Comparison of ENCODE assay signal across 1 cellular context in the genomic region with DNA sequence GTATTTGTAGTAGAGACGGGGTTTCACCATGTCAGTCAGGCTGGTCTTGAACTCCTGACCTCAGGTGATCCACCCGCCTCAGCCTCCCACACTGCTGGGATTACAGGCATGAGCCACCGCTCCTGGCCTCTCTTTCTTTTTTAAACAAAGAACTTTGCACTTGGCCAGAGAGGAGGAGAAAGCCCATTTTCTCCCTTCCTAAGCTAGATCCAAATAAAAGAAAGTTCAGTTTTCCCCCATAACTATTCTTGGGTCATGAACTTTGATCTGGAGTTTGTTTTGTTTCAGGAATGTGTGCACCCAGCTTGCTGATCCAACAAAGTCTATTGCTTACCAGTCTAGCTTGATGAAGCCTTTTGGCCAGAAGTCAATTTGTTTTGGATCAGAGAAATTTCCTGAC.
TF ChIP-seq lines count a peak whose summit lies in the region.

No MANE protein-coding gene starts in this region.

TF ChIP-seq in HepG2, 621 proteins besides CTCF, POLR2A, EP300 and RAD21 (continued from another document and continues in another):
- TF ChIP-seq, protein P1, sequence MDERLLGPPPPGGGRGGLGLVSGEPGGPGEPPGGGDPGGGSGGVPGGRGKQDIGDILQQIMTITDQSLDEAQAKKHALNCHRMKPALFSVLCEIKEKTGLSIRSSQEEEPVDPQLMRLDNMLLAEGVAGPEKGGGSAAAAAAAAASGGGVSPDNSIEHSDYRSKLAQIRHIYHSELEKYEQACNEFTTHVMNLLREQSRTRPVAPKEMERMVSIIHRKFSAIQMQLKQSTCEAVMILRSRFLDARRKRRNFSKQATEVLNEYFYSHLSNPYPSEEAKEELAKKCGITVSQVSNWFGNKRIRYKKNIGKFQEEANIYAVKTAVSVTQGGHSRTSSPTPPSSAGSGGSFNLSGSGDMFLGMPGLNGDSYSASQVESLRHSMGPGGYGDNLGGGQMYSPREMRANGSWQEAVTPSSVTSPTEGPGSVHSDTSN (CRISPR knock-in tag; IDR thresholded peaks at IDR 0.05) = no peak
- TF ChIP-seq, protein P2, sequence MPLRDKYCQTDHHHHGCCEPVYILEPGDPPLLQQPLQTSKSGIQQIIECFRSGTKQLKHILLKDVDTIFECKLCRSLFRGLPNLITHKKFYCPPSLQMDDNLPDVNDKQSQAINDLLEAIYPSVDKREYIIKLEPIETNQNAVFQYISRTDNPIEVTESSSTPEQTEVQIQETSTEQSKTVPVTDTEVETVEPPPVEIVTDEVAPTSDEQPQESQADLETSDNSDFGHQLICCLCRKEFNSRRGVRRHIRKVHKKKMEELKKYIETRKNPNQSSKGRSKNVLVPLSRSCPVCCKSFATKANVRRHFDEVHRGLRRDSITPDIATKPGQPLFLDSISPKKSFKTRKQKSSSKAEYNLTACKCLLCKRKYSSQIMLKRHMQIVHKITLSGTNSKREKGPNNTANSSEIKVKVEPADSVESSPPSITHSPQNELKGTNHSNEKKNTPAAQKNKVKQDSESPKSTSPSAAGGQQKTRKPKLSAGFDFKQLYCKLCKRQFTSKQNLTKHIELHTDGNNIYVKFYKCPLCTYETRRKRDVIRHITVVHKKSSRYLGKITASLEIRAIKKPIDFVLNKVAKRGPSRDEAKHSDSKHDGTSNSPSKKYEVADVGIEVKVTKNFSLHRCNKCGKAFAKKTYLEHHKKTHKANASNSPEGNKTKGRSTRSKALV (CRISPR knock-in tag; IDR thresholded peaks at IDR 0.05) = no peak
- TF ChIP-seq SNAI1 (CRISPR knock-in tag; IDR thresholded peaks at IDR 0.05; ENCODE audit: borderline replicate concordance) = no peak
- TF ChIP-seq FOXA1 (IDR thresholded peaks at IDR 0.05) = no peak
- peak; percentile 13; the same call in 1 of the 2 replicates for TF ChIP-seq FOXA1 (CRISPR knock-in tag; IDR thresholded peaks at IDR 0.05)
- peak; percentile 34; the same call in 1 of the 2 replicates for TF ChIP-seq MAX (IDR thresholded peaks at IDR 0.05)
- peak; percentile 90; the same call in 1 of the 2 replicates for TF ChIP-seq PHF21A (CRISPR knock-in tag; IDR thresholded peaks at IDR 0.05)
- no peak for TF ChIP-seq ZNF7 (CRISPR knock-in tag; IDR thresholded peaks at IDR 0.05)
- TF ChIP-seq SOX5 (CRISPR knock-in tag; IDR thresholded peaks at IDR 0.05; ENCODE audit: borderline replicate concordance) = peak; percentile 94
- no peak for TF ChIP-seq ELF1 (CRISPR knock-in tag; IDR thresholded peaks at IDR 0.05)
- TF ChIP-seq, protein P3, sequence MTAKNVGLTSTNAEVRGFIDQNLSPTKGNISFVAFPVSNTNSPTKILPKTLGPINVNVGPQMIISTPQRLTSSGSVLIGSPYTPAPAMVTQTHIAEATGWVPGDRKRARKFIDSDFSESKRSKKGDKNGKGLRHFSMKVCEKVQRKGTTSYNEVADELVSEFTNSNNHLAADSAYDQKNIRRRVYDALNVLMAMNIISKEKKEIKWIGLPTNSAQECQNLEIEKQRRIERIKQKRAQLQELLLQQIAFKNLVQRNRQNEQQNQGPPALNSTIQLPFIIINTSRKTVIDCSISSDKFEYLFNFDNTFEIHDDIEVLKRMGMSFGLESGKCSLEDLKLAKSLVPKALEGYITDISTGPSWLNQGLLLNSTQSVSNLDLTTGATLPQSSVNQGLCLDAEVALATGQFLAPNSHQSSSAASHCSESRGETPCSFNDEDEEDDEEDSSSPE (CRISPR knock-in tag; IDR thresholded peaks at IDR 0.05) = peak; percentile 17; the same call in 1 of the 2 replicates
- 0 out of 2 replicates have a peak, but pooled peaks have one; percentile 62 for TF ChIP-seq ZNF343 (CRISPR knock-in tag; IDR thresholded peaks at IDR 0.05)
- no peak for TF ChIP-seq SRSF9 (IDR thresholded peaks at IDR 0.05; ENCODE audit: borderline replicate concordance, insufficient read depth, low read depth, low read length, poor library complexity, severe bottlenecking)
- no peak for TF ChIP-seq CREB1 (IDR thresholded peaks at IDR 0.05)
- peak; percentile 47; the same call in 1 of the 2 replicates for TF ChIP-seq CREB1 (CRISPR knock-in tag; IDR thresholded peaks at IDR 0.05)
- TF ChIP-seq, protein P4, sequence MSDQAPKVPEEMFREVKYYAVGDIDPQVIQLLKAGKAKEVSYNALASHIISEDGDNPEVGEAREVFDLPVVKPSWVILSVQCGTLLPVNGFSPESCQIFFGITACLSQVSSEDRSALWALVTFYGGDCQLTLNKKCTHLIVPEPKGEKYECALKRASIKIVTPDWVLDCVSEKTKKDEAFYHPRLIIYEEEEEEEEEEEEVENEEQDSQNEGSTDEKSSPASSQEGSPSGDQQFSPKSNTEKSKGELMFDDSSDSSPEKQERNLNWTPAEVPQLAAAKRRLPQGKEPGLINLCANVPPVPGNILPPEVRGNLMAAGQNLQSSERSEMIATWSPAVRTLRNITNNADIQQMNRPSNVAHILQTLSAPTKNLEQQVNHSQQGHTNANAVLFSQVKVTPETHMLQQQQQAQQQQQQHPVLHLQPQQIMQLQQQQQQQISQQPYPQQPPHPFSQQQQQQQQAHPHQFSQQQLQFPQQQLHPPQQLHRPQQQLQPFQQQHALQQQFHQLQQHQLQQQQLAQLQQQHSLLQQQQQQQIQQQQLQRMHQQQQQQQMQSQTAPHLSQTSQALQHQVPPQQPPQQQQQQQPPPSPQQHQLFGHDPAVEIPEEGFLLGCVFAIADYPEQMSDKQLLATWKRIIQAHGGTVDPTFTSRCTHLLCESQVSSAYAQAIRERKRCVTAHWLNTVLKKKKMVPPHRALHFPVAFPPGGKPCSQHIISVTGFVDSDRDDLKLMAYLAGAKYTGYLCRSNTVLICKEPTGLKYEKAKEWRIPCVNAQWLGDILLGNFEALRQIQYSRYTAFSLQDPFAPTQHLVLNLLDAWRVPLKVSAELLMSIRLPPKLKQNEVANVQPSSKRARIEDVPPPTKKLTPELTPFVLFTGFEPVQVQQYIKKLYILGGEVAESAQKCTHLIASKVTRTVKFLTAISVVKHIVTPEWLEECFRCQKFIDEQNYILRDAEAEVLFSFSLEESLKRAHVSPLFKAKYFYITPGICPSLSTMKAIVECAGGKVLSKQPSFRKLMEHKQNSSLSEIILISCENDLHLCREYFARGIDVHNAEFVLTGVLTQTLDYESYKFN (CRISPR knock-in tag; conservative IDR thresholded peaks at IDR 0.05) = peak; percentile 91
- peak; percentile 78; the same call in 1 of the 2 replicates for TF ChIP-seq ZFP1 (CRISPR knock-in tag; IDR thresholded peaks at IDR 0.05)
- TF ChIP-seq PRMT3 (CRISPR knock-in tag; IDR thresholded peaks at IDR 0.05; ENCODE audit: borderline replicate concordance, low read depth) = no peak
- peak; percentile 92 for TF ChIP-seq TEAD3 (CRISPR knock-in tag; optimal IDR thresholded peaks at IDR 0.05; ENCODE audit: borderline replicate concordance)
- TF ChIP-seq, protein P5, sequence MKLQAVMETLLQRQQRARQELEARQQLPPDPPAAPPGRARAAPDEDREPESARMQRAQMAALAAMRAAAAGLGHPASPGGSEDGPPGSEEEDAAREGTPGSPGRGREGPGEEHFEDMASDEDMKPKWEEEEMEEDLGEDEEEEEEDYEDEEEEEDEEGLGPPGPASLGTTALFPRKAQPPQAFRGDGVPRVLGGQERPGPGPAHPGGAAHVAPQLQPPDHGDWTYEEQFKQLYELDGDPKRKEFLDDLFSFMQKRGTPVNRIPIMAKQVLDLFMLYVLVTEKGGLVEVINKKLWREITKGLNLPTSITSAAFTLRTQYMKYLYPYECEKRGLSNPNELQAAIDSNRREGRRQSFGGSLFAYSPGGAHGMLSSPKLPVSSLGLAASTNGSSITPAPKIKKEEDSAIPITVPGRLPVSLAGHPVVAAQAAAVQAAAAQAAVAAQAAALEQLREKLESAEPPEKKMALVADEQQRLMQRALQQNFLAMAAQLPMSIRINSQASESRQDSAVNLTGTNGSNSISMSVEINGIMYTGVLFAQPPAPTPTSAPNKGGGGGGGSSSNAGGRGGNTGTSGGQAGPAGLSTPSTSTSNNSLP (IDR thresholded peaks at IDR 0.05; ENCODE audit: low read depth, low read length) = peak; percentile 53
- TF ChIP-seq NBN (conservative IDR thresholded peaks at IDR 0.05) = no peak
- peak; percentile 72; the same call in 1 of the 2 replicates for TF ChIP-seq DPF2 (CRISPR knock-in tag; IDR thresholded peaks at IDR 0.05; ENCODE audit: borderline replicate concordance, low read depth)
- no peak for TF ChIP-seq HMGA1 (CRISPR knock-in tag; conservative IDR thresholded peaks at IDR 0.05)
- peak; percentile 37; the same call in 1 of the 2 replicates for TF ChIP-seq KAT8 (CRISPR knock-in tag; IDR thresholded peaks at IDR 0.05)
- TF ChIP-seq ISL2 (CRISPR knock-in tag; IDR thresholded peaks at IDR 0.05) = 0 out of 2 replicates have a peak, but pooled peaks have one; percentile 30
- no peak for TF ChIP-seq ZSCAN22 (CRISPR knock-in tag; IDR thresholded peaks at IDR 0.05)
- TF ChIP-seq RFX1 (IDR thresholded peaks at IDR 0.05) = no peak
- TF ChIP-seq ZNF556 (CRISPR knock-in tag; IDR thresholded peaks at IDR 0.05; ENCODE audit: borderline replicate concordance) = peak; percentile 76; the same call in 1 of the 2 replicates
- 0 out of 2 replicates have a peak, but pooled peaks have one; percentile 47 for TF ChIP-seq BORCS8-MEF2B (CRISPR knock-in tag; IDR thresholded peaks at IDR 0.05)
- TF ChIP-seq FIP1L1 (IDR thresholded peaks at IDR 0.05; ENCODE audit: borderline replicate concordance, insufficient read depth, low read depth, low read length) = no peak
- TF ChIP-seq ESRRA (CRISPR knock-in tag; IDR thresholded peaks at IDR 0.05; ENCODE audit: low read depth) = peak; percentile 48; the same call in 1 of the 2 replicates
- 0 out of 2 replicates have a peak, but pooled peaks have one; percentile 25 for TF ChIP-seq ZNF709 (CRISPR knock-in tag; IDR thresholded peaks at IDR 0.05)
- TF ChIP-seq DDIT3 (CRISPR knock-in tag; IDR thresholded peaks at IDR 0.05) = no peak
- peak; percentile 51; the same call in 1 of the 2 replicates for TF ChIP-seq CBFB (CRISPR knock-in tag; IDR thresholded peaks at IDR 0.05)
- TF ChIP-seq, protein P6, sequence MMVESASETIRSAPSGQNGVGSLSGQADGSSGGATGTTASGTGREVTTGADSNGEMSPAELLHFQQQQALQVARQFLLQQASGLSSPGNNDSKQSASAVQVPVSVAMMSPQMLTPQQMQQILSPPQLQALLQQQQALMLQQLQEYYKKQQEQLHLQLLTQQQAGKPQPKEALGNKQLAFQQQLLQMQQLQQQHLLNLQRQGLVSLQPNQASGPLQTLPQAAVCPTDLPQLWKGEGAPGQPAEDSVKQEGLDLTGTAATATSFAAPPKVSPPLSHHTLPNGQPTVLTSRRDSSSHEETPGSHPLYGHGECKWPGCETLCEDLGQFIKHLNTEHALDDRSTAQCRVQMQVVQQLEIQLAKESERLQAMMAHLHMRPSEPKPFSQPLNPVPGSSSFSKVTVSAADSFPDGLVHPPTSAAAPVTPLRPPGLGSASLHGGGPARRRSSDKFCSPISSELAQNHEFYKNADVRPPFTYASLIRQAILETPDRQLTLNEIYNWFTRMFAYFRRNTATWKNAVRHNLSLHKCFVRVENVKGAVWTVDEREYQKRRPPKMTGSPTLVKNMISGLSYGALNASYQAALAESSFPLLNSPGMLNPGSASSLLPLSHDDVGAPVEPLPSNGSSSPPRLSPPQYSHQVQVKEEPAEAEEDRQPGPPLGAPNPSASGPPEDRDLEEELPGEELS (CRISPR knock-in tag; IDR thresholded peaks at IDR 0.05) = peak; percentile 81
- 0 out of 2 replicates have a peak, but pooled peaks have one; percentile 33 for TF ChIP-seq TARDBP (CRISPR knock-in tag; IDR thresholded peaks at IDR 0.05)
- TF ChIP-seq KDM6A (CRISPR knock-in tag; IDR thresholded peaks at IDR 0.05; ENCODE audit: low read depth) = peak; percentile 64
- TF ChIP-seq, protein P7, sequence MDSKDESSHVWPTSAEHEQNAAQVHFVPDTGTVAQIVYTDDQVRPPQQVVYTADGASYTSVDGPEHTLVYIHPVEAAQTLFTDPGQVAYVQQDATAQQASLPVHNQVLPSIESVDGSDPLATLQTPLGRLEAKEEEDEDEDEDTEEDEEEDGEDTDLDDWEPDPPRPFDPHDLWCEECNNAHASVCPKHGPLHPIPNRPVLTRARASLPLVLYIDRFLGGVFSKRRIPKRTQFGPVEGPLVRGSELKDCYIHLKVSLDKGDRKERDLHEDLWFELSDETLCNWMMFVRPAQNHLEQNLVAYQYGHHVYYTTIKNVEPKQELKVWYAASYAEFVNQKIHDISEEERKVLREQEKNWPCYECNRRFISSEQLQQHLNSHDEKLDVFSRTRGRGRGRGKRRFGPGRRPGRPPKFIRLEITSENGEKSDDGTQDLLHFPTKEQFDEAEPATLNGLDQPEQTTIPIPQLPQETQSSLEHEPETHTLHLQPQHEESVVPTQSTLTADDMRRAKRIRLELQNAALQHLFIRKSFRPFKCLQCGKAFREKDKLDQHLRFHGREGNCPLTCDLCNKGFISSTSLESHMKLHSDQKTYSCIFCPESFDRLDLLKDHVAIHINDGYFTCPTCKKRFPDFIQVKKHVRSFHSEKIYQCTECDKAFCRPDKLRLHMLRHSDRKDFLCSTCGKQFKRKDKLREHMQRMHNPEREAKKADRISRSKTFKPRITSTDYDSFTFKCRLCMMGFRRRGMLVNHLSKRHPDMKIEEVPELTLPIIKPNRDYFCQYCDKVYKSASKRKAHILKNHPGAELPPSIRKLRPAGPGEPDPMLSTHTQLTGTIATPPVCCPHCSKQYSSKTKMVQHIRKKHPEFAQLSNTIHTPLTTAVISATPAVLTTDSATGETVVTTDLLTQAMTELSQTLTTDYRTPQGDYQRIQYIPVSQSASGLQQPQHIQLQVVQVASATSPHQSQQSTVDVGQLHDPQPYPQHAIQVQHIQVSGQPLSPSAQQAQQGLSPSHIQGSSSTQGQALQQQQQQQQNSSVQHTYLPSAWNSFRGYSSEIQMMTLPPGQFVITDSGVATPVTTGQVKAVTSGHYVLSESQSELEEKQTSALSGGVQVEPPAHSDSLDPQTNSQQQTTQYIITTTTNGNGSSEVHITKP (CRISPR knock-in tag; IDR thresholded peaks at IDR 0.05; ENCODE audit: low read depth) = 0 out of 2 replicates have a peak, but pooled peaks have one; percentile 29
- TF ChIP-seq ZMYM3 (CRISPR knock-in tag; IDR thresholded peaks at IDR 0.05) = peak; percentile 94
- 0 out of 2 replicates have a peak, but pooled peaks have one; percentile 49 for TF ChIP-seq ZNF510 (CRISPR knock-in tag; IDR thresholded peaks at IDR 0.05; ENCODE audit: low read depth)
- TF ChIP-seq, protein P8, sequence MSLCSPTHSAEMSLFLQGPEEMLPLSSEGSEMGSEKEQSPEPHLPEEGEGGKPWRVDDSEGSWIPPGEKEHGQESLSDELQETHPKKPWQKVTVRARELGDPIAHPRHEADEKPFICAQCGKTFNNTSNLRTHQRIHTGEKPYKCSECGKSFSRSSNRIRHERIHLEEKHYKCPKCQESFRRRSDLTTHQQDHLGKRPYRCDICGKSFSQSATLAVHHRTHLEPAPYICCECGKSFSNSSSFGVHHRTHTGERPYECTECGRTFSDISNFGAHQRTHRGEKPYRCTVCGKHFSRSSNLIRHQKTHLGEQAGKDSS (CRISPR knock-in tag; IDR thresholded peaks at IDR 0.05; ENCODE audit: borderline replicate concordance, low read depth) = no peak
- TF ChIP-seq ZNF30 (CRISPR knock-in tag; IDR thresholded peaks at IDR 0.05) = no peak
- peak; percentile 32 for TF ChIP-seq MED1 (CRISPR knock-in tag; IDR thresholded peaks at IDR 0.05)
